ENCODE assay signal across 9 cellular contexts in genomic region chr6:132400641-132401119, GRCh38. TPM values are rescaled to one million over a fixed set of nuclear protein-coding genes. Genes with fewer than 3 reads are reported as not detected.
DNase-seq lines count a peak whose midpoint lies in the region; ATAC-seq and TF ChIP-seq lines count a peak whose summit lies in the region.
"Had no signal": no experiment of that assay in that cellular context is flagged by ENCODE, and none has a peak within 500 bp of the region (broad histone marks: within the 10 kb centered on the region; RNA-seq: fewer than 3 reads in every experiment).

No MANE protein-coding gene starts in this region.

- POLR2A ChIA-PET in CD8-positive, alpha-beta memory T cell (lab: Charles Lee) = no interaction called here

- no peak overlapping the region for H3K27ac Mint-ChIP-seq in CD8-positive, alpha-beta memory T cell
- peak overlapping the region; percentile 88 for H3K27ac Mint-ChIP-seq in mesothelial cell of epicardium

- peaks cover 16% of the 10 kb centered on the region for H3K27me3 ChIP-seq in CD8-positive, alpha-beta memory T cell (ENCODE audit: insufficient read depth, low read length, poor library complexity, severe bottlenecking)

- CTCF ChIA-PET in CD8-positive, alpha-beta memory T cell (lab: Charles Lee) = no interaction called here

- no peak overlapping the region for H3K27ac ChIP-seq in CD8-positive, alpha-beta memory T cell (ENCODE audit: low read depth, low read length)
- H3K27ac ChIP-seq: neutrophil had no signal

- H3K4me1 Mint-ChIP-seq in CD8-positive, alpha-beta memory T cell = peaks cover 0 to 16% (median 6%) of the 10 kb centered on the region in 3 donors
- peaks cover 34% of the 10 kb centered on the region for H3K4me1 Mint-ChIP-seq in mesothelial cell of epicardium

- ATAC-seq in HG03095 (IDR thresholded peaks at IDR 0.05; ENCODE audit: unreplicated experiment) (peak; percentile 6), HG02973 (IDR thresholded peaks at IDR 0.05; ENCODE audit: unreplicated experiment) (no peak)

- no peaks in the 10 kb centered on the region for H3K36me3 ChIP-seq in CD8-positive, alpha-beta memory T cell (ENCODE audit: insufficient read depth, low read length)
- H3K36me3 ChIP-seq: neutrophil had no signal

- H3K27me3 Mint-ChIP-seq in CD8-positive, alpha-beta memory T cell = peaks cover 30 to 66% of the 10 kb centered on the region in 2 donors
- peaks cover 33% of the 10 kb centered on the region for H3K27me3 Mint-ChIP-seq in mesothelial cell of epicardium (ENCODE audit: low read depth)

- peak overlapping the region in 6 of 7 donors; percentile 9 to 85 (median 55) for H3K4me3 Mint-ChIP-seq in CD8-positive, alpha-beta memory T cell
- peak overlapping the region; percentile 87 for H3K4me3 Mint-ChIP-seq in mesothelial cell of epicardium

- no peak overlapping the region for H3K4me3 ChIP-seq in CD8-positive, alpha-beta memory T cell (ENCODE audit: low read length)
- H3K4me3 ChIP-seq in choroid plexus epithelial cell (ENCODE audit: low read depth, low read length) = peak overlapping the region; percentile 79

- H3K4me1 ChIP-seq in CD8-positive, alpha-beta memory T cell (ENCODE audit: insufficient read depth, low read length) = no peaks in the 10 kb centered on the region

- H3K36me3 Mint-ChIP-seq in CD8-positive, alpha-beta memory T cell = no peaks in the 10 kb centered on the region
- H3K36me3 Mint-ChIP-seq in mesothelial cell of epicardium = peaks cover 18% of the 10 kb centered on the region

- TF ChIP-seq CTCF in choroid plexus epithelial cell (conservative IDR thresholded peaks at IDR 0.05; ENCODE audit: low read depth, low read length) (no peak), mesothelial cell of epicardium (IDR thresholded peaks at IDR 0.05; ENCODE audit: unreplicated experiment) (no peak)

- peaks cover 0 to 6% (median 0%) of the 10 kb centered on the region in 5 donors for H3K9me3 Mint-ChIP-seq in CD8-positive, alpha-beta memory T cell
- H3K9me3 Mint-ChIP-seq in mesothelial cell of epicardium = peaks cover 13% of the 10 kb centered on the region

- H3K9me3 ChIP-seq in CD8-positive, alpha-beta memory T cell (ENCODE audit: low read length) = no peaks in the 10 kb centered on the region
- H3K9me3 ChIP-seq: neutrophil had no signal

- no peak for DNase-seq in CD8-positive, alpha-beta memory T cell
- DNase-seq in choroid plexus epithelial cell (ENCODE audit: low read depth) (no peak), mesothelial cell of epicardium (ENCODE audit: low spot score in 2 of 2, unreplicated experiment in 2 of 2) (peak in 1 of 2 experiments; percentile 50), SHP77 treated with DMSO at 0.1 percent for 48 hours (lab: John Stamatoyannopoulos, UW) (no peak), T-helper 2 cell (no peak), SHP77 (lab: John Stamatoyannopoulos, UW) (no peak)

RNA-seq across cellular contexts. Expression of gene MOXD1, which starts 0.6 kb away (rescaled TPM):
- total RNA-seq in CD8-positive, alpha-beta memory T cell = not detected
- polyA plus RNA-seq in CD8-positive, alpha-beta memory T cell = 0.25 TPM
- 110 to 113 TPM (median 111 TPM) in 3 replicates for total RNA-seq in mesothelial cell of epicardium

Comparison
In these comparisons a context has a peak if more than half of its experiments do, and no peak if none do; other contexts are left out.
1. RNA of gene MOXD1, which starts 0.6 kb away (total RNA-seq): 110 to 113 TPM in mesothelial cell of epicardium; not detected in CD8-positive, alpha-beta memory T cell; every median in the first group is over 100 times any median in the second.